In genomic region chr22:26592368-26593015, GRCh38 we compare ENCODE assay signal across 9 cellular contexts. TPM values are rescaled to one million over a fixed set of nuclear protein-coding genes. Genes with fewer than 3 reads are reported as not detected.
A peak's percentile ranks its signal among the peaks of the same experiment; 100 is the strongest.
DNase-seq lines count a peak whose midpoint lies in the region; ATAC-seq and TF ChIP-seq lines count a peak whose summit lies in the region.
"Had no signal": no experiment of that assay in that cellular context is flagged by ENCODE, and none has a peak within 500 bp of the region (broad histone marks: within the 10 kb centered on the region; RNA-seq: fewer than 3 reads in every experiment).

No MANE protein-coding gene starts in this region.

- WGBS in aorta, 2 donors, result 86 to 90% methylated on average over 5 of the region's 5 CpGs

- no peak overlapping the region for H3K4me3 ChIP-seq in aorta (ENCODE audit: low read length in 2 of 2)

- H3K4me1 Mint-ChIP-seq in activated B cell treated with CpG ODN at 0.5 μM for 24 hours, result peaks cover 31% of the 10 kb centered on the region
- H3K4me1 Mint-ChIP-seq in natural killer cell treated with Interleukin-12 subunit alpha and Interleukin-12 subunit beta and Interleukin-15 and Interleukin-18, amount 100 ng/mL, for 72 hours (ENCODE audit: low read depth in 2 of 2), result peaks cover 58 to 66% of the 10 kb centered on the region in 2 donors

- peak overlapping the region; percentile 0 for H3K27ac Mint-ChIP-seq in activated B cell treated with CpG ODN at 0.5 μM for 24 hours
- peak overlapping the region; percentile 79 to 83 for H3K27ac Mint-ChIP-seq in natural killer cell treated with Interleukin-12 subunit alpha and Interleukin-12 subunit beta and Interleukin-15 and Interleukin-18, amount 100 ng/mL, for 72 hours

- no peaks in the 10 kb centered on the region for H3K4me1 ChIP-seq in aorta (ENCODE audit: control insufficient read depth in 1 of 2, insufficient read depth in 2 of 2, low read length in 2 of 2)

- POLR2A ChIA-PET in activated B cell treated with CpG ODN at 0.5 μM for 24 hours (lab: Charles Lee), result no interaction called here

- H3K9me3 Mint-ChIP-seq in activated B cell treated with CpG ODN at 0.5 μM for 24 hours, result no peaks in the 10 kb centered on the region
- H3K9me3 Mint-ChIP-seq in natural killer cell treated with Interleukin-12 subunit alpha and Interleukin-12 subunit beta and Interleukin-15 and Interleukin-18, amount 100 ng/mL, for 72 hours, result no peaks in the 10 kb centered on the region

- H3K4me3 Mint-ChIP-seq in activated B cell treated with CpG ODN at 0.5 μM for 24 hours, result no peak overlapping the region
- peak overlapping the region; percentile 88 for H3K4me3 Mint-ChIP-seq in natural killer cell treated with Interleukin-12 subunit alpha and Interleukin-12 subunit beta and Interleukin-15 and Interleukin-18, amount 100 ng/mL, for 72 hours

- no peaks in the 10 kb centered on the region for H3K36me3 Mint-ChIP-seq in activated B cell treated with CpG ODN at 0.5 μM for 24 hours (ENCODE audit: low read depth)
- H3K36me3 Mint-ChIP-seq in natural killer cell treated with Interleukin-12 subunit alpha and Interleukin-12 subunit beta and Interleukin-15 and Interleukin-18, amount 100 ng/mL, for 72 hours, result no peaks in the 10 kb centered on the region

- H3K36me3 ChIP-seq in aorta (ENCODE audit: control insufficient read depth in 1 of 2, insufficient read depth in 2 of 2, low read length in 1 of 2), result no peaks in the 10 kb centered on the region

- no peak overlapping the region for H3K27ac ChIP-seq in aorta (ENCODE audit: low read depth in 1 of 2, low read length in 2 of 2)
- H3K27ac ChIP-seq: 22Rv1 had no signal

- H3K27me3 Mint-ChIP-seq in activated B cell treated with CpG ODN at 0.5 μM for 24 hours, result no peaks in the 10 kb centered on the region
- no peaks in the 10 kb centered on the region for H3K27me3 Mint-ChIP-seq in natural killer cell treated with Interleukin-12 subunit alpha and Interleukin-12 subunit beta and Interleukin-15 and Interleukin-18, amount 100 ng/mL, for 72 hours

- DNase-seq in DMS153 (lab: John Stamatoyannopoulos, UW) (peak; percentile 44), DMS153 treated with DMSO at 0.1 percent for 48 hours (lab: John Stamatoyannopoulos, UW; ENCODE audit: unreplicated experiment) (no peak), activated B cell treated with CpG ODN at 0.5 μM for 24 hours (no peak), NCI-H2029 (lab: John Stamatoyannopoulos, UW) (no peak), aorta (no peak)
- DNase-seq in natural killer cell treated with Interleukin-12 subunit alpha and Interleukin-12 subunit beta and Interleukin-15 and Interleukin-18, amount 100 ng/mL, for 72 hours (ENCODE audit: low spot score), result peak; percentile 87
- no peak for DNase-seq in effector CD8-positive, alpha-beta T cell (lab: John Stamatoyannopoulos, UW)

- peak; percentile 54 for ATAC-seq in HG03097 (IDR thresholded peaks at IDR 0.05; ENCODE audit: low FRiP score, unreplicated experiment)
- ATAC-seq in activated B cell treated with CpG ODN at 0.5 μM for 24 hours (ENCODE audit: low read depth), result no peak
- ATAC-seq in natural killer cell treated with Interleukin-12 subunit alpha and Interleukin-12 subunit beta and Interleukin-15 and Interleukin-18, amount 100 ng/mL, for 72 hours, result peak; percentile 83
- ATAC-seq in aorta (ENCODE audit: low FRiP score), result no peak

- no peaks in the 10 kb centered on the region for H3K9me3 ChIP-seq in aorta (ENCODE audit: control insufficient read depth, low read length)

- intact Hi-C loops in activated B cell treated with CpG ODN at 0.5 μM for 24 hours (cut with micrococcal nuclease) (loop anchor here (5.0 kb wide), 1 partner anchor 160 kb away; no protein-coding TSS in a partner anchor), aorta (cut with DNase I) (no loop called here)

- no peak for TF ChIP-seq CTCF in activated B cell treated with CpG ODN at 0.5 μM for 24 hours (IDR thresholded peaks at IDR 0.05)

- CTCF ChIA-PET in activated B cell treated with CpG ODN at 0.5 μM for 24 hours (lab: Charles Lee), result no interaction called here

- H3K27me3 ChIP-seq in aorta (ENCODE audit: control insufficient read depth in 1 of 2, insufficient read depth in 2 of 2, low read length in 1 of 2), result no peaks in the 10 kb centered on the region

RNA-seq across cellular contexts. Expression of gene TPST2, which starts 2.6 kb away (rescaled TPM):
- 10.4 and 11.0 TPM in 2 replicates for total RNA-seq in activated B cell treated with CpG ODN at 0.5 μM for 24 hours
- total RNA-seq in natural killer cell treated with Interleukin-12 subunit alpha and Interleukin-12 subunit beta and Interleukin-15 and Interleukin-18, amount 100 ng/mL, for 72 hours, result 10 to 100 TPM; 43.1 to 43.6 TPM
- total RNA-seq in aorta, result 10 to 100 TPM; 26.0 to 26.7 TPM
- polyA plus RNA-seq in aorta, result 10 to 100 TPM; 10.8 TPM

RNA-seq across cellular contexts. Expression of gene CRYBB1, which starts 25.3 kb away (rescaled TPM):
- total RNA-seq in activated B cell treated with CpG ODN at 0.5 μM for 24 hours (not detected in 2 replicates), aorta (1 to 10 TPM; 1.4 TPM)
- not detected for total RNA-seq in natural killer cell treated with Interleukin-12 subunit alpha and Interleukin-12 subunit beta and Interleukin-15 and Interleukin-18, amount 100 ng/mL, for 72 hours
- 1 to 10 TPM in 1 of 2 donors, under 1 TPM in 1; 0.43 to 4.4 TPM for polyA plus RNA-seq in aorta

RNA-seq across cellular contexts. Expression of gene CRYBA4, which starts 29.3 kb away (rescaled TPM):
- total RNA-seq in activated B cell treated with CpG ODN at 0.5 μM for 24 hours (not detected in 2 replicates), aorta (not detected)
- not detected for total RNA-seq in natural killer cell treated with Interleukin-12 subunit alpha and Interleukin-12 subunit beta and Interleukin-15 and Interleukin-18, amount 100 ng/mL, for 72 hours
- not detected for polyA plus RNA-seq in aorta

Comparison
In these comparisons a context has a peak if more than half of its experiments do, and no peak if none do; other contexts are left out.
1. DNase-seq: peak in DMS153 (single experiment) and natural killer cell treated with Interleukin-12 subunit alpha and Interleukin-12 subunit beta and Interleukin-15 and Interleukin-18, amount 100 ng/mL, for 72 hours (single experiment); none in DMS153 treated with DMSO at 0.1 percent for 48 hours (single experiment), activated B cell treated with CpG ODN at 0.5 μM for 24 hours (single experiment), effector CD8-positive, alpha-beta T cell (single experiment), NCI-H2029 (single experiment) and aorta (0 of 2).
2. ATAC-seq: peak in HG03097 (single experiment) and natural killer cell treated with Interleukin-12 subunit alpha and Interleukin-12 subunit beta and Interleukin-15 and Interleukin-18, amount 100 ng/mL, for 72 hours (2 of 2); none in activated B cell treated with CpG ODN at 0.5 μM for 24 hours (single experiment) and aorta (single experiment).